ENCODE assay signal across 1 cellular context in the genomic region with DNA sequence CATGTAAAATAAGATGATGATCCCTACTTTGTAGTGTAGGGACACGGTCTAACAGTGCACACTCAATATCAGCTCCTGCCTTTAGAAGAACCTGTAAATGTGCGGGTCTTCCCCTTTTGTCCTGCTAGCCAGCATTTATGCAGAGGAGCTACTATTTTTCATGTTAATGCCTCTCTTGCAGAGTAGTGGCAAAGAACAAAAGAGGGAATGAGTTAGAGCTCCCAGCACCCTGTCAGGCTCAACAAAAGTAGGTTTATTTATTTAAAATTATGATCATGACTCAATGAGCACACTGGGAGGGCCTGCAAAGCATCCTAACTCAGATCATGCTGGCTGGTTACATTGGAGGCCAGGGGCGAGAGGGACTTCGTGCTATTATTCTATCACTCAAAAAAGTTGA.
TF ChIP-seq lines count a peak whose summit lies in the region.

No MANE protein-coding gene starts in this region.

TF ChIP-seq in WTC11, 78 proteins besides CTCF, POLR2A, EP300 and RAD21:
- TF ChIP-seq ZNF423 (CRISPR knock-in tag; IDR thresholded peaks at IDR 0.05): 0 out of 2 replicates have a peak, but pooled peaks have one; percentile 20
- TF ChIP-seq FOXJ3 (CRISPR knock-in tag; IDR thresholded peaks at IDR 0.05; ENCODE audit: borderline replicate concordance): no peak
- no peak for TF ChIP-seq ZNF512 (CRISPR knock-in tag; IDR thresholded peaks at IDR 0.05; ENCODE audit: borderline replicate concordance)
TF ChIP-seq in WTC11: peak in this region for 1.
